Comparison of ENCODE assay signal across 10 cellular contexts in the genomic region with DNA sequence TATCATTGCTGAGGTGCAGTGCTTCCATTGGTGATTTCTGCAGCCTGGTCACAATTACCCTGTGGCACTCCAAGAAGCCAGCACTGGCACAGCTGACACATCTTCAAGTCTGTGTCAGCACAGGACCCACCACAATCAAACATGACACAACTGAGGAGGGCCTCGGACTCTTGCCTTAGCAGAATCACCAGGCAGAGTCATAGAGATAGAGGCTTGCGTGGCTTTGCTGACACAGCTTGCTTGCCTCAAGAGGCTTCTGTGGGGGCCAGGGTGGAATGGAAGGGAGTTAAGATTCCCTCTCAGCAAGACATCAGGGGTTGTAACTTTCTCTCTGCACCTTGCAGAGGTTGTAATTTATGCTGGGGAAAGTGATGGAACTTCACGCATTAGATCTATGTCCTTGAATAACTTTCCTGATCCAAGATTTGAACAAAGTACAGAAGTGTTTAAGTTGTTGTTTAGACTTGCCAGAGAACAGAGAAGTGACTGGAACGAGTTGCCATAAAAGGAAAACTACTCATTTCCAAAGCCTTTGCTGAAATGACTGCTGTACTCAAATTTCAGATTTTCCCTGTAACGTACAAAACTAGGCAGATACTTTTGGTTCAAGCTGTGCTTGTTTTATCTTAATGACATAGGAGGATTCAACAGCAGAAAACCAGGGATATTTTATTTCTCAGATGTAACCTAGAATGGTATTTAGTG.
DNase-seq lines count a peak whose midpoint lies in the region; ATAC-seq lines count a peak whose summit lies in the region.
"Had no signal": no experiment of that assay in that cellular context is flagged by ENCODE, and none has a peak within 500 bp of the region (broad histone marks: within the 10 kb centered on the region; RNA-seq: fewer than 3 reads in every experiment).

No MANE protein-coding gene starts in this region.

- no peak overlapping the region for H3K4me3 Mint-ChIP-seq in memory B cell
- H3K4me3 Mint-ChIP-seq: central memory CD8-positive, alpha-beta T cell had no signal

- peaks cover 8% of the 10 kb centered on the region for H3K27me3 Mint-ChIP-seq in memory B cell

- no peaks in the 10 kb centered on the region for H3K9me3 ChIP-seq in stomach smooth muscle (ENCODE audit: control insufficient read depth in 2 of 2, low read length in 2 of 2)
- H3K9me3 ChIP-seq: suprapubic skin had no signal

- peaks cover under 1% of the 10 kb centered on the region for H3K36me3 Mint-ChIP-seq in memory B cell

- peak overlapping the region in 1 of 2 donors; percentile 34 for H3K9ac ChIP-seq in stomach smooth muscle (ENCODE audit: low read length in 2 of 2)

- peaks cover 4% of the 10 kb centered on the region for H3K9me3 Mint-ChIP-seq in memory B cell

- H3K36me3 ChIP-seq in stomach smooth muscle (ENCODE audit: control insufficient read depth in 2 of 2, insufficient read depth in 2 of 2, low read length in 2 of 2): no peaks in the 10 kb centered on the region
- H3K36me3 ChIP-seq: suprapubic skin had no signal

- ATAC-seq in HG02870 (IDR thresholded peaks at IDR 0.05; ENCODE audit: unreplicated experiment): peak; percentile 39
- no peak for ATAC-seq in memory B cell (ENCODE audit: low read depth)
- no peak for ATAC-seq in HG02852 (IDR thresholded peaks at IDR 0.05; ENCODE audit: unreplicated experiment)

- peak overlapping the region; percentile 6 to 52 for H3K4me3 ChIP-seq in stomach smooth muscle (ENCODE audit: low read length in 2 of 2)
- H3K4me3 ChIP-seq: suprapubic skin had no signal

- no peak overlapping the region for H3K27ac ChIP-seq in stomach smooth muscle (ENCODE audit: low read length)
- H3K27ac ChIP-seq: suprapubic skin had no signal

- peaks cover 2% of the 10 kb centered on the region for H3K4me1 Mint-ChIP-seq in memory B cell
- H3K4me1 Mint-ChIP-seq: central memory CD8-positive, alpha-beta T cell had no signal

- DNase-seq in brain pericyte (ENCODE audit: low read depth, low spot score): peak; percentile 18
- no peak for DNase-seq in memory B cell (ENCODE audit: low spot score in 2 of 2)
- DNase-seq in stimulated activated CD4-positive, alpha-beta T cell treated with anti-CD3 and anti-CD28 coated beads, Interleukin-2, amount 100 ng/mL, for 48 hours: no peak
- no peak for DNase-seq in putamen (ENCODE audit: low spot score)
- DNase-seq: stimulated activated CD4-positive, alpha-beta T cell treated with anti-CD3 and anti-CD28 coated beads, Interleukin-4, amount 100 ng/mL, for 4 hours had no signal

- peak overlapping the region; percentile 18 for H3K27ac Mint-ChIP-seq in memory B cell

- peaks cover 8% of the 10 kb centered on the region for H3K4me1 ChIP-seq in stomach smooth muscle (ENCODE audit: control insufficient read depth, insufficient read depth, low read length)

- no peaks in the 10 kb centered on the region for H3K27me3 ChIP-seq in stomach smooth muscle (ENCODE audit: control insufficient read depth in 1 of 2, insufficient read depth in 2 of 2, low read length in 2 of 2)
- H3K27me3 ChIP-seq: suprapubic skin had no signal
